Comparison of ENCODE assay signal across 15 cellular contexts in the genomic region with DNA sequence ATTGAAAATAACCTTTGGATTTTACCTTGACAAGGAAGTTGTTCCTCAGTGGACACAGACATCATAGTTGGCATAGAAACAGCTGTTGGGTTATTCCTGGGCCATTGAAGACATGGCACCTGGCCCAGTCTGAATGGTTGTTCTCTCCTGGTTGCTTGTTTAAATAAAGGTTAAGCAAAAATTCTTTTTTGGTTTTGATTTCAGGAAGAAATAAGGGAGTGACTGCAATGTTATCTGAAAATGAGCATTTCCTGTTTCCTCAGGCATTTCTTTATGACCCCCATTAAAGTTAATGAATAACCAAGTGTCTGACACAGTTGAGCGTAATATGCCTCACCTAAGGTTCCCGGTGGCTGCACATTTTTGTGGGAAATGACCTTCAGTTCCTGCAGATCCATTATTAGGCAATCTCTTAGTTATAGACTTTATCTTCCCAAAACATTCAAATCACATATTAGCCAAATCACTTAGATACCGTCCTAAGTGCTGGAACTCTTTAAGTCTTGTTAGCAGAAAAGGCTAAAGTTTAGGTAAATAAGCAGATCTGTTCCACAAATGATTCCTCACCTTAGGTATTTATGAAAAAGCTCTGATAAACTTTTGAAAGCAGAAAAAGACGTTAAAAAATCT.
DNase-seq lines count a peak whose midpoint lies in the region; ATAC-seq, FAIRE-seq and TF ChIP-seq lines count a peak whose summit lies in the region.
"Had no signal": no experiment of that assay in that cellular context is flagged by ENCODE, and none has a peak within 500 bp of the region (broad histone marks: within the 10 kb centered on the region; RNA-seq: fewer than 3 reads in every experiment).

No MANE protein-coding gene starts in this region.

- H3K9ac ChIP-seq in HepG2 (ENCODE audit: insufficient read depth, low read depth, low read length): peak overlapping the region; percentile 76
- H3K9ac ChIP-seq: KMS-11 had no signal

- peak; percentile 59 to 94; a peak in 3 of 4 replicates for TF ChIP-seq EP300 in HepG2 (IDR thresholded peaks at IDR 0.05; ENCODE audit: low read depth in 2 of 2, low read length in 2 of 2)
- peak; percentile 97 for TF ChIP-seq EP300 in HepG2 (CRISPR knock-in tag; IDR thresholded peaks at IDR 0.05; ENCODE audit: borderline replicate concordance)

- BruUV-seq in HepG2 (replicated peaks; lab: Mats Ljungman, UMichigan): no TSS peak

- intact Hi-C loops in right cardiac atrium (cut with DNase I): no loop called here
- intact Hi-C loops in Right ventricle myocardium inferior (cut with DNase I): no loop called here
- intact Hi-C loops in breast epithelium (cut with DNase I; ENCODE audit: low total_unique reads): no loop called here
- intact Hi-C loops in HepG2 (cut with micrococcal nuclease; ENCODE audit: unreplicated experiment): loop anchor here (1.0 to 10.0 kb wide), 4 partner anchors 74 to 1749 kb away; partner anchors contain the start of gene SNRPB2
- intact Hi-C loops in uterus (cut with DNase I; ENCODE audit: low total_unique reads): no loop called here

- H3K36me3 ChIP-seq in breast epithelium (no peaks in the 10 kb centered on the region), HepG2 (replicated peaks in 1 of 2; ENCODE audit: control insufficient read depth in 1 of 2, insufficient read depth in 2 of 2, low read length in 2 of 2) (no peaks in the 10 kb centered on the region), uterus (no peaks in the 10 kb centered on the region)

- H3K27me3 ChIP-seq in right cardiac atrium (ENCODE audit: control insufficient read depth, insufficient read depth): no peaks in the 10 kb centered on the region
- no peaks in the 10 kb centered on the region for H3K27me3 ChIP-seq in breast epithelium
- no peaks in the 10 kb centered on the region for H3K27me3 ChIP-seq in HepG2 (ENCODE audit: control insufficient read depth in 1 of 2, insufficient read depth in 2 of 2, low read length in 2 of 2)
- H3K27me3 ChIP-seq in uterus: no peaks in the 10 kb centered on the region

- DNase-seq in right cardiac atrium (peak in 1 of 3 donors; percentile 33), Right ventricle myocardium inferior (ENCODE audit: missing footprints) (no peak), breast epithelium (ENCODE audit: low spot score in 2 of 2) (peak in 1 of 2 donors; percentile 49), HepG2 (ENCODE audit: low spot score) (peak; percentile 99), uterus (peak; percentile 17 to 42), NCI-H1436 (lab: John Stamatoyannopoulos, UW) (no peak), iPS-NIHi7 (ENCODE audit: extremely low spot score) (no peak), SK-N-DZ (ENCODE audit: low spot score) (no peak)
- DNase-seq: activated CD4-positive, alpha-beta T cell treated with anti-CD3 and anti-CD28 coated beads, Interleukin-2, amount 10 ng/mL, durations not matched to agents 7 days and 5 days; cortex of kidney; naive B cell; NCI-H446 treated with DMSO at 0.1 percent for 48 hours had no signal

- H4K20me1 ChIP-seq in HepG2 (ENCODE audit: insufficient read depth, low read length): no peaks in the 10 kb centered on the region

- no peak overlapping the region for H3K4me3 ChIP-seq in right cardiac atrium (ENCODE audit: low read length)
- no peak overlapping the region for H3K4me3 ChIP-seq in breast epithelium
- peak overlapping the region in 1 of 3 experiments; percentile 32; a peak in 1 of 6 replicates for H3K4me3 ChIP-seq in HepG2 (replicated peaks in 1 of 3; ENCODE audit: insufficient read depth in 1 of 3, low read depth in 2 of 3, low read length in 3 of 3)
- H3K4me3 ChIP-seq in uterus: no peak overlapping the region
- H3K4me3 ChIP-seq: GM23338, SK-N-MC had no signal

- H3K4me1 ChIP-seq in right cardiac atrium (ENCODE audit: control insufficient read depth, insufficient read depth, low read length): no peaks in the 10 kb centered on the region
- no peaks in the 10 kb centered on the region for H3K4me1 ChIP-seq in breast epithelium
- peaks cover 80% of the 10 kb centered on the region for H3K4me1 ChIP-seq in HepG2 (ENCODE audit: insufficient read depth, low read length)
- H3K4me1 ChIP-seq in uterus: no peaks in the 10 kb centered on the region

- TF ChIP-seq POLR2A in breast epithelium (IDR thresholded peaks at IDR 0.05): no peak
- TF ChIP-seq POLR2A in HepG2 (IDR thresholded peaks at IDR 0.05; ENCODE audit: insufficient read depth in 1 of 2, low read depth in 2 of 2, low read length in 2 of 2): peak in 1 of 2 experiments; percentile 22; a peak in 1 of 4 replicates
- TF ChIP-seq POLR2A in uterus (IDR thresholded peaks at IDR 0.05): no peak

- WGBS in right cardiac atrium: 38% methylated on average over 4 of the region's 4 CpGs
- 2% methylated on average over 4 of the region's 4 CpGs for WGBS in HepG2 (ENCODE audit: low lambda C conversion rate)

- no peak overlapping the region for H2AFZ ChIP-seq in HepG2 (ENCODE audit: low read length)
- H2AFZ ChIP-seq: GM23338 had no signal

- no peaks in the 10 kb centered on the region for H3K79me2 ChIP-seq in HepG2 (ENCODE audit: insufficient read depth, low read length)

- peak overlapping the region; percentile 76 for H3K4me2 ChIP-seq in HepG2 (ENCODE audit: low read depth, low read length)
- H3K4me2 ChIP-seq: GM23338, KMS-11 had no signal

- H3K27ac ChIP-seq in right cardiac atrium (ENCODE audit: low read length): no peak overlapping the region
- peak overlapping the region; percentile 40 to 53 for H3K27ac ChIP-seq in breast epithelium
- H3K27ac ChIP-seq in HepG2 (ENCODE audit: extremely low read length, insufficient read depth, low read length): peak overlapping the region; percentile 95
- H3K27ac ChIP-seq in uterus: no peak overlapping the region
- H3K27ac ChIP-seq: KMS-11, SK-N-MC had no signal

- POLR2A ChIA-PET in HepG2 (lab: Yijun Ruan, JAX): interaction anchor here (1.1 to 4.9 kb wide), 9 partner anchors 11 to 649 kb away, joined by 3 to 59 read pairs (median 9); partner anchors contain the start of gene FLRT3

- TF ChIP-seq RAD21 in HepG2 (CRISPR knock-in tag; IDR thresholded peaks at IDR 0.05): no peak

- H3K9me3 ChIP-seq in right cardiac atrium (ENCODE audit: control insufficient read depth, low read length) (no peaks in the 10 kb centered on the region), breast epithelium (peaks cover 0 to 8% of the 10 kb centered on the region in 2 donors), HepG2 (ENCODE audit: low read length) (peaks cover 23% of the 10 kb centered on the region), uterus (no peaks in the 10 kb centered on the region)

- in situ Hi-C loops in HepG2 (cut with HindIII; ENCODE audit: extremely low pct_ligation_motif_present, low pct_unique_long_range_greater_than_20kb): loop anchor here (5.0 kb wide), 1 partner anchor 76 kb away; no protein-coding TSS in a partner anchor

- ATAC-seq in right cardiac atrium (peak; percentile 76 to 83), Right ventricle myocardium inferior (no peak), HepG2 (peak; percentile 63)
- ATAC-seq: GM23338 had no signal

- FAIRE-seq in HepG2 (lab: Jason Lieb, UNC): peak; percentile 64

- TF ChIP-seq CTCF in breast epithelium (IDR thresholded peaks at IDR 0.05) (no peak), HepG2 (CRISPR knock-in tag; IDR thresholded peaks at IDR 0.05) (no peak), uterus (IDR thresholded peaks at IDR 0.05) (no peak)

- CTCF ChIA-PET in HepG2 (lab: Yijun Ruan, JAX; ENCODE audit: low intra/inter-chr PET ratio, low total read pairs): no interaction called here

TF ChIP-seq in HepG2, 621 proteins besides CTCF, POLR2A, EP300 and RAD21 (continues in another document):
- TF ChIP-seq ZFP41 (CRISPR knock-in tag; IDR thresholded peaks at IDR 0.05; ENCODE audit: borderline replicate concordance) (no peak), ZNF761 (CRISPR knock-in tag; conservative IDR thresholded peaks at IDR 0.05) (no peak), GMEB2 (CRISPR knock-in tag; IDR thresholded peaks at IDR 0.05; ENCODE audit: low read depth) (no peak), ZNF124 (CRISPR knock-in tag; IDR thresholded peaks at IDR 0.05) (peak; percentile 20; the same call in 1 of the 2 replicates), ZBTB3 (CRISPR knock-in tag; IDR thresholded peaks at IDR 0.05; ENCODE audit: borderline replicate concordance, low read depth) (0 out of 2 replicates have a peak, but pooled peaks have one; percentile 42), ZNF530 (CRISPR knock-in tag; IDR thresholded peaks at IDR 0.05; ENCODE audit: low read depth) (no peak), ZNF224 (CRISPR knock-in tag; IDR thresholded peaks at IDR 0.05) (0 out of 2 replicates have a peak, but pooled peaks have one; percentile 50), SMARCE1 (IDR thresholded peaks at IDR 0.05; ENCODE audit: borderline replicate concordance) (no peak), RFX3 (CRISPR knock-in tag; IDR thresholded peaks at IDR 0.05) (0 out of 2 replicates have a peak, but pooled peaks have one; percentile 58), ZNF207 (IDR thresholded peaks at IDR 0.05; ENCODE audit: borderline replicate concordance) (no peak), ZNF30 (CRISPR knock-in tag; IDR thresholded peaks at IDR 0.05) (no peak)
- TF ChIP-seq, protein P1, sequence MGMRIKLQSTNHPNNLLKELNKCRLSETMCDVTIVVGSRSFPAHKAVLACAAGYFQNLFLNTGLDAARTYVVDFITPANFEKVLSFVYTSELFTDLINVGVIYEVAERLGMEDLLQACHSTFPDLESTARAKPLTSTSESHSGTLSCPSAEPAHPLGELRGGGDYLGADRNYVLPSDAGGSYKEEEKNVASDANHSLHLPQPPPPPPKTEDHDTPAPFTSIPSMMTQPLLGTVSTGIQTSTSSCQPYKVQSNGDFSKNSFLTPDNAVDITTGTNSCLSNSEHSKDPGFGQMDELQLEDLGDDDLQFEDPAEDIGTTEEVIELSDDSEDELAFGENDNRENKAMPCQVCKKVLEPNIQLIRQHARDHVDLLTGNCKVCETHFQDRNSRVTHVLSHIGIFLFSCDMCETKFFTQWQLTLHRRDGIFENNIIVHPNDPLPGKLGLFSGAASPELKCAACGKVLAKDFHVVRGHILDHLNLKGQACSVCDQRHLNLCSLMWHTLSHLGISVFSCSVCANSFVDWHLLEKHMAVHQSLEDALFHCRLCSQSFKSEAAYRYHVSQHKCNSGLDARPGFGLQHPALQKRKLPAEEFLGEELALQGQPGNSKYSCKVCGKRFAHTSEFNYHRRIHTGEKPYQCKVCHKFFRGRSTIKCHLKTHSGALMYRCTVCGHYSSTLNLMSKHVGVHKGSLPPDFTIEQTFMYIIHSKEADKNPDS (CRISPR knock-in tag; IDR thresholded peaks at IDR 0.05): no peak

Comparison
In these comparisons a context has a peak if more than half of its experiments do, and no peak if none do; other contexts are left out.
1. DNase-seq: peak in HepG2 (single experiment) and uterus (2 of 2); none in Right ventricle myocardium inferior (single experiment), NCI-H1436 (single experiment), iPS-NIHi7 (single experiment) and SK-N-DZ (single experiment).
2. H3K27ac ChIP-seq: peak in breast epithelium (2 of 2) and HepG2 (single experiment); none in right cardiac atrium (single experiment) and uterus (0 of 2).